8 cellular contexts compared by ENCODE assay signal in genomic region chr13:45464687-45465453, GRCh38. TPM values are rescaled to one million over a fixed set of nuclear protein-coding genes. Genes with fewer than 3 reads are reported as not detected.
DNase-seq lines count a peak whose midpoint lies in the region; ATAC-seq and TF ChIP-seq lines count a peak whose summit lies in the region.

Gene COG3 (plus strand): TSS chr13:45464939. CDS start chr13:45465037, 98 bp downstream.

- peak within 1 kb of the TSS; percentile 78 for H3K4me3 ChIP-seq in thymus (ENCODE audit: low read length)

- intact Hi-C loops in head of caudate nucleus (cut with DNase I): no loop called here

- H3K9me3 ChIP-seq in thymus (ENCODE audit: control insufficient read depth): no peaks in the 10 kb centered on the region

- peaks cover 8% of the 10 kb centered on the region for H3K4me1 ChIP-seq in thymus (ENCODE audit: control insufficient read depth, insufficient read depth, low read length)

- H3K27ac Mint-ChIP-seq in osteocyte (ENCODE audit: unreplicated experiment): peak within 1 kb of the TSS; percentile 94

- peak within 1 kb of the TSS; percentile 95 for H3K4me3 Mint-ChIP-seq in osteocyte (ENCODE audit: unreplicated experiment)

- peaks cover 35% of the 10 kb centered on the region for H3K4me1 Mint-ChIP-seq in osteocyte (ENCODE audit: unreplicated experiment)

- peaks cover 3% of the 10 kb centered on the region for H3K36me3 Mint-ChIP-seq in osteocyte (ENCODE audit: unreplicated experiment)

- peak; percentile 97 for ATAC-seq in HG02759 (IDR thresholded peaks at IDR 0.05; ENCODE audit: unreplicated experiment)

- peaks cover 9% of the 10 kb centered on the region for H3K27me3 Mint-ChIP-seq in osteocyte (ENCODE audit: unreplicated experiment)

- TF ChIP-seq CTCF in GM12873 (IDR thresholded peaks at IDR 0.05; ENCODE audit: insufficient read depth, low read depth, low read length, missing control alignments) (peak; percentile 51), osteocyte (IDR thresholded peaks at IDR 0.05) (no peak)

- DNase-seq in NCI-H1417 (lab: John Stamatoyannopoulos, UW) (peak; percentile 87 to 97 (median 96)), SW 1271 (lab: John Stamatoyannopoulos, UW) (peak; percentile 97 to 99), head of caudate nucleus (peak; percentile 91 to 98 (median 96)), osteocyte (ENCODE audit: extremely low spot score, unreplicated experiment) (peak; percentile 97)
- DNase-seq in activated naive CD8-positive, alpha-beta T cell treated with anti-CD3 and anti-CD28 coated beads, Interleukin-2, amount 50 U/mL, for 16 hours (ENCODE audit: low read depth, low spot score): peak; percentile 93

- H3K36me3 ChIP-seq in thymus (ENCODE audit: control insufficient read depth, insufficient read depth): peaks cover 2% of the 10 kb centered on the region

- under 1% methylated on average over 63 of the region's 63 CpGs for WGBS in thymus

- H3K27me3 ChIP-seq in thymus (ENCODE audit: control insufficient read depth, insufficient read depth): no peaks in the 10 kb centered on the region

- H3K9me3 Mint-ChIP-seq in osteocyte (ENCODE audit: unreplicated experiment): no peaks in the 10 kb centered on the region

- H3K27ac ChIP-seq in thymus (ENCODE audit: low read depth): peak within 1 kb of the TSS; percentile 91

RNA-seq across cellular contexts. Expression of gene COG3, which starts in this region (rescaled TPM):
- 27.4 and 31.0 TPM in 2 replicates for total RNA-seq in osteocyte
- 29.6 TPM for polyA plus RNA-seq in thymus

Comparison
In these comparisons a context has a peak if more than half of its experiments do, and no peak if none do; other contexts are left out.
1. Peak in every context shown above with its lines: DNase-seq, ATAC-seq, H3K4me3 ChIP-seq and H3K27ac ChIP-seq.